In genomic region chr11:68821670-68822069, GRCh38 we compare ENCODE assay signal across 29 cellular contexts. TPM values are rescaled to one million over a fixed set of nuclear protein-coding genes. Genes with fewer than 3 reads are reported as not detected.
DNase-seq lines count a peak whose midpoint lies in the region; ATAC-seq, FAIRE-seq and TF ChIP-seq lines count a peak whose summit lies in the region.
"Had no signal": no experiment of that assay in that cellular context is flagged by ENCODE, and none has a peak within 500 bp of the region (broad histone marks: within the 10 kb centered on the region; RNA-seq: fewer than 3 reads in every experiment).

No MANE protein-coding gene starts in this region.

- H3K4me3 Mint-ChIP-seq in GM23338: no peak overlapping the region
- H3K4me3 Mint-ChIP-seq: activated CD4-positive, alpha-beta T cell treated with anti-CD3 and anti-CD28 coated beads for 36 hours; activated CD8-positive, alpha-beta T cell treated with anti-CD3 and anti-CD28 coated beads, Interleukin-2, amount 10 ng/mL, durations not matched to agents 7 days and 5 days had no signal

- ATAC-seq in GM23338: peak; percentile 53
- ATAC-seq in GM21360 (IDR thresholded peaks at IDR 0.05; ENCODE audit: unreplicated experiment): no peak
- ATAC-seq: A549; activated CD4-positive, alpha-beta T cell treated with anti-CD3 and anti-CD28 coated beads for 36 hours; activated CD8-positive, alpha-beta T cell treated with anti-CD3 and anti-CD28 coated beads, Interleukin-2, amount 10 ng/mL, durations not matched to agents 7 days and 5 days; activated naive CD4-positive, alpha-beta T cell treated with anti-CD3 and anti-CD28 coated beads, Interleukin-2, amount 50 U/mL, for 72 hours; left lung had no signal

- no peaks in the 10 kb centered on the region for H3K9me3 Mint-ChIP-seq in GM23338
- H3K9me3 Mint-ChIP-seq: activated naive CD4-positive, alpha-beta T cell treated with anti-CD3 and anti-CD28 coated beads, Interleukin-2, amount 50 U/mL, for 72 hours had no signal

- no peaks in the 10 kb centered on the region for H3K9me2 ChIP-seq in GM23338 (ENCODE audit: insufficient read depth)

- H3K9me3 ChIP-seq in A673 (ENCODE audit: low read depth, low read length, poor library complexity, severe bottlenecking) (no peaks in the 10 kb centered on the region), WERI-Rb-1 (ENCODE audit: severe bottlenecking) (no peaks in the 10 kb centered on the region)
- H3K9me3 ChIP-seq: A549, left lung, neutrophil, prostate gland, uterus had no signal

- POLR2A ChIA-PET in A673 (lab: Charles Lee; ENCODE audit: low non-redundant PET): no interaction called here

- no peaks in the 10 kb centered on the region for H3F3A ChIP-seq in GM23338 (replicated peaks; ENCODE audit: low read depth)

- no peaks in the 10 kb centered on the region for H3K36me3 ChIP-seq in A673 (ENCODE audit: insufficient read depth, low read length, poor library complexity, severe bottlenecking)
- H3K36me3 ChIP-seq in GM23338 (ENCODE audit: insufficient read depth): no peaks in the 10 kb centered on the region
- H3K36me3 ChIP-seq in WERI-Rb-1: no peaks in the 10 kb centered on the region
- H3K36me3 ChIP-seq: neutrophil, prostate gland, uterus had no signal

- DNase-seq in A673 (ENCODE audit: low spot score) (no peak), GM23338 (ENCODE audit: low spot score) (peak; percentile 34), WERI-Rb-1 (no peak), iPS-NIHi11 (ENCODE audit: low spot score) (peak; percentile 52), frontal cortex (ENCODE audit: low spot score in 2 of 2) (no peak), NCI-H2171 (lab: John Stamatoyannopoulos, UW) (no peak)
- DNase-seq in stimulated activated CD4-positive, alpha-beta T cell treated with anti-CD3 and anti-CD28 coated beads, Interleukin-15, amount 100 ng/mL, for 24 hours: no peak
- DNase-seq: activated CD4-positive, alpha-beta T cell treated with anti-CD3 and anti-CD28 coated beads for 36 hours; activated CD8-positive, alpha-beta T cell treated with anti-CD3 and anti-CD28 coated beads, Interleukin-2, amount 10 ng/mL, durations not matched to agents 7 days and 5 days; activated T-cell treated with anti-CD3 and anti-CD28 coated beads for 4 hours; C1 segment of cervical spinal cord; caudate nucleus; COR-L47; DMS79; GM23248; hippocampal formation; left lung; NCI-H1105; NCI-H187 treated with DMSO at 0.1 percent for 48 hours; NCI-H524 treated with DMSO at 0.1 percent for 48 hours; stimulated activated naive CD4-positive, alpha-beta T cell treated with Interleukin-2 at 50 U/mL for 16 hours; uterus had no signal

- no TSS peak for BruUV-seq in A673 (replicated peaks; lab: Mats Ljungman, UMichigan)

- intact Hi-C loops in A673 (cut with micrococcal nuclease; ENCODE audit: unreplicated experiment): no loop called here

- H3K4me1 ChIP-seq in A673 (ENCODE audit: insufficient read depth, low read length, poor library complexity, severe bottlenecking): no peaks in the 10 kb centered on the region
- H3K4me1 ChIP-seq in GM23338 (ENCODE audit: insufficient read depth): no peaks in the 10 kb centered on the region
- H3K4me1 ChIP-seq: prostate gland, SJSA1, uterus had no signal

- no peaks in the 10 kb centered on the region for H3K36me3 Mint-ChIP-seq in GM23338 (ENCODE audit: low read depth)
- H3K36me3 Mint-ChIP-seq: activated naive CD4-positive, alpha-beta T cell treated with anti-CD3 and anti-CD28 coated beads, Interleukin-2, amount 50 U/mL, for 72 hours had no signal

- 0 out of 2 replicates have a peak, but pooled peaks have one; percentile 27 for TF ChIP-seq CTCF in A673 (conservative IDR thresholded peaks at IDR 0.05; ENCODE audit: low read depth, low read length)
- TF ChIP-seq CTCF in GM23338 (conservative IDR thresholded peaks at IDR 0.05; ENCODE audit: low read depth in 2 of 2): peak; percentile 39 to 57
- peak; percentile 32 for TF ChIP-seq CTCF in WERI-Rb-1 (IDR thresholded peaks at IDR 0.05; ENCODE audit: low read depth, low read length)

- no peak overlapping the region for H3K4me2 ChIP-seq in GM23338
- H3K4me2 ChIP-seq: A549 had no signal

- no peaks in the 10 kb centered on the region for H3K4me1 Mint-ChIP-seq in GM23338

- CTCF ChIA-PET in A673 (lab: Charles Lee): no interaction called here

- no peak for FAIRE-seq in frontal cortex (lab: Jason Lieb, UNC)
- FAIRE-seq: A549, RCC 7860 had no signal

- H3K27ac Mint-ChIP-seq in GM23338: no peak overlapping the region
- H3K27ac Mint-ChIP-seq: activated CD4-positive, alpha-beta T cell treated with anti-CD3 and anti-CD28 coated beads for 36 hours; activated CD8-positive, alpha-beta T cell treated with anti-CD3 and anti-CD28 coated beads, Interleukin-2, amount 10 ng/mL, durations not matched to agents 7 days and 5 days; activated naive CD4-positive, alpha-beta T cell treated with anti-CD3 and anti-CD28 coated beads, Interleukin-2, amount 50 U/mL, for 72 hours had no signal

- H3K79me2 ChIP-seq in GM23338 (replicated peaks; ENCODE audit: insufficient read depth): no peaks in the 10 kb centered on the region; the same call in 1 of the 2 replicates

- H3K27me3 ChIP-seq in A673 (replicated peaks; ENCODE audit: insufficient read depth, low read depth, low read length, poor library complexity) (no peaks in the 10 kb centered on the region), GM23338 (ENCODE audit: insufficient read depth) (no peaks in the 10 kb centered on the region), WERI-Rb-1 (ENCODE audit: insufficient read depth, low read depth, severe bottlenecking) (no peaks in the 10 kb centered on the region)
- H3K27me3 ChIP-seq: left lung, neutrophil, SJSA1, uterus had no signal

- no peak overlapping the region for H2AFZ ChIP-seq in GM23338
- H2AFZ ChIP-seq: GM23248 had no signal

- no peak overlapping the region for H3K27ac ChIP-seq in A673 (ENCODE audit: low read depth, low read length, poor library complexity, severe bottlenecking)
- no peak overlapping the region for H3K27ac ChIP-seq in GM23338 (ENCODE audit: low read depth)
- H3K27ac ChIP-seq in WERI-Rb-1: no peak overlapping the region
- H3K27ac ChIP-seq: A549, GM23248, left lung, neutrophil, prostate gland, SJSA1, uterus had no signal

- no peaks in the 10 kb centered on the region for H4K20me1 ChIP-seq in GM23338 (replicated peaks; ENCODE audit: insufficient read depth)

- H3K4me3 ChIP-seq in A673 (ENCODE audit: low read depth, low read length, poor library complexity, severe bottlenecking): no peak overlapping the region
- H3K4me3 ChIP-seq in GM23338: no peak overlapping the region
- H3K4me3 ChIP-seq in WERI-Rb-1 (ENCODE audit: low read depth, low read length): no peak overlapping the region
- H3K4me3 ChIP-seq: A549, GM23248, left lung, prostate gland, SJSA1, uterus had no signal

- peaks cover 2% of the 10 kb centered on the region for H3K27me3 Mint-ChIP-seq in GM23338 (ENCODE audit: insufficient read depth, low read depth, poor library complexity)
- H3K27me3 Mint-ChIP-seq: activated CD4-positive, alpha-beta T cell treated with anti-CD3 and anti-CD28 coated beads for 36 hours had no signal

TF ChIP-seq in GM23338, 12 proteins besides CTCF, POLR2A, EP300 and RAD21:
- TF ChIP-seq REST (IDR thresholded peaks at IDR 0.05; ENCODE audit: unreplicated experiment): no peak
TF ChIP-seq in GM23338: peak in this region for 0.

RNA-seq across cellular contexts. Expression of gene CPT1A, which starts 20.0 kb away (rescaled TPM):
- 15.5 TPM in 2 replicates for total RNA-seq in A673 (2021)
- total RNA-seq in GM23338 (2014; rRNA removed; shearing (Covaris generic)): 9.5 and 11.5 TPM in 2 replicates
- polyA plus RNA-seq in GM23338 (2016; fragmentation: Nextera tagmentation; extraction: Ambion mirVana): 2.6 and 4.3 TPM in 2 replicates
- total RNA-seq in frontal cortex: 4.5 TPM

Comparison
In these comparisons a context has a peak if more than half of its experiments do, and no peak if none do; other contexts are left out.
1. DNase-seq: peak in GM23338 (single experiment) and iPS-NIHi11 (single experiment); none in A673 (single experiment), WERI-Rb-1 (single experiment), frontal cortex (0 of 2), NCI-H2171 (single experiment) and stimulated activated CD4-positive, alpha-beta T cell treated with anti-CD3 and anti-CD28 coated beads, Interleukin-15, amount 100 ng/mL, for 24 hours (single experiment).
2. Peak in every context shown above with its lines, with median percentiles within 50 percentile points of each other: CTCF ChIP-seq.